24 cellular contexts compared by ENCODE assay signal in the genomic region with DNA sequence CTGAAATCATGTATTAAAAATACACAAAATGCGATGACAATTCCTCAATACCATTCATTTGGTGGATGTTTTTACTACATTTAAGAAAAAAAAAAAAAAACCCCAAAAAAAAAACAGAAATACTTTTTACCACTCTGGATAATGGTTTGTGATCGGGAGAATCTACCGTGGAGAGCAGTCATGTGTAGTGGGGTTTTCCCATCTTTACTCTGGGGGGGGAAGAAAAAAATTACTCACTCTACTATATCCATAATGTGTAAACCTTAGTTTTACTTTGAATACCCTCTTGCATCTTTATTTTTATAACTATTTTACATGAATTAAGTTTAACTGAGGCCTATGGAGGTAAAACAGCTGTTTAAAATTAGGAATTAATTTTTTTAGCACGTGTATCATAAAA.
"Had no signal": no experiment of that assay in that cellular context is flagged by ENCODE, and none has a peak within 500 bp of the region (broad histone marks: within the 10 kb centered on the region; RNA-seq: fewer than 3 reads in every experiment).

No MANE protein-coding gene starts in this region.

- H3K4me1 Mint-ChIP-seq: activated CD4-positive, alpha-beta T cell treated with anti-CD3 and anti-CD28 coated beads, Interleukin-2, amount 10 ng/mL, durations not matched to agents 24 days and 14 days; activated CD8-positive, alpha-beta memory T cell treated with anti-CD3 and anti-CD28 coated beads, Interleukin-2, amount 10 ng/mL, durations not matched to agents 7 days and 5 days; activated naive CD4-positive, alpha-beta T cell treated with anti-CD3 and anti-CD28 coated beads, Interleukin-2, amount 10 ng/mL, durations not matched to agents 7 days and 5 days; activated naive CD8-positive, alpha-beta T cell treated with anti-CD3 and anti-CD28 coated beads, Interleukin-2, amount 10 ng/mL, durations not matched to agents 7 days and 5 days; WTC11 had no signal

- H3K4me3 Mint-ChIP-seq: activated CD4-positive, alpha-beta T cell treated with anti-CD3 and anti-CD28 coated beads, Interleukin-2, amount 10 ng/mL, durations not matched to agents 24 days and 14 days; activated CD8-positive, alpha-beta memory T cell treated with anti-CD3 and anti-CD28 coated beads, Interleukin-2, amount 10 ng/mL, durations not matched to agents 7 days and 5 days; activated naive CD4-positive, alpha-beta T cell treated with anti-CD3 and anti-CD28 coated beads, Interleukin-2, amount 10 ng/mL, durations not matched to agents 7 days and 5 days; activated naive CD8-positive, alpha-beta T cell treated with anti-CD3 and anti-CD28 coated beads, Interleukin-2, amount 10 ng/mL, durations not matched to agents 7 days and 5 days; activated T-cell treated with anti-CD3 and anti-CD28 coated beads, Interleukin-2, amount 50 U/mL, for 24 hours; T-helper 1 cell treated with Interleukin-12 subunit alpha and Interleukin-12 subunit beta and Interleukin-4 antibody, amounts not matched to agents 30 μg/mL and 1 μg/mL, for 36 hours; WTC11 had no signal

- ATAC-seq: activated CD8-positive, alpha-beta memory T cell treated with anti-CD3 and anti-CD28 coated beads, Interleukin-2, amount 10 ng/mL, durations not matched to agents 7 days and 5 days; PC-3; WTC11 had no signal

- H3K27ac Mint-ChIP-seq: activated CD4-positive, alpha-beta T cell treated with anti-CD3 and anti-CD28 coated beads, Interleukin-2, amount 10 ng/mL, durations not matched to agents 24 days and 14 days; activated CD8-positive, alpha-beta memory T cell treated with anti-CD3 and anti-CD28 coated beads, Interleukin-2, amount 10 ng/mL, durations not matched to agents 7 days and 5 days; activated naive CD4-positive, alpha-beta T cell treated with anti-CD3 and anti-CD28 coated beads, Interleukin-2, amount 10 ng/mL, durations not matched to agents 7 days and 5 days; activated naive CD8-positive, alpha-beta T cell treated with anti-CD3 and anti-CD28 coated beads, Interleukin-2, amount 10 ng/mL, durations not matched to agents 7 days and 5 days; activated T-cell treated with anti-CD3 and anti-CD28 coated beads, Interleukin-2, amount 50 U/mL, for 24 hours; activated T-helper 2 cell treated with anti-CD3 and anti-CD28 coated beads, Interferon-gamma antibody, Interleukin-2, Interleukin-4, amounts not matched to agents 10 μg/mL and 5 μg/mL and 100 μg/mL, durations not matched to agents 14 hours and 24 hours and 36 hours; T-helper 1 cell treated with Interleukin-12 subunit alpha and Interleukin-12 subunit beta and Interleukin-4 antibody, amounts not matched to agents 30 μg/mL and 1 μg/mL, for 36 hours; WTC11 had no signal

- H3K27me3 Mint-ChIP-seq: activated CD4-positive, alpha-beta T cell treated with anti-CD3 and anti-CD28 coated beads, Interleukin-2, amount 10 ng/mL, durations not matched to agents 24 days and 14 days; activated CD8-positive, alpha-beta memory T cell treated with anti-CD3 and anti-CD28 coated beads, Interleukin-2, amount 10 ng/mL, durations not matched to agents 7 days and 5 days; activated naive CD4-positive, alpha-beta T cell treated with anti-CD3 and anti-CD28 coated beads, Interleukin-2, amount 10 ng/mL, durations not matched to agents 7 days and 5 days; activated naive CD8-positive, alpha-beta T cell treated with anti-CD3 and anti-CD28 coated beads, Interleukin-2, amount 10 ng/mL, durations not matched to agents 7 days and 5 days; activated T-cell treated with anti-CD3 and anti-CD28 coated beads, Interleukin-2, amount 50 U/mL, for 24 hours had no signal

- DNase-seq: activated CD4-positive, alpha-beta T cell treated with anti-CD3 and anti-CD28 coated beads for 1 hour; activated CD4-positive, alpha-beta T cell treated with anti-CD3 and anti-CD28 coated beads, Interleukin-2, amount 10 ng/mL, durations not matched to agents 24 days and 14 days; activated CD4-positive, alpha-beta T cell treated with anti-CD3 and anti-CD28 coated beads, Interleukin-2, amount 50 U/mL, for 48 hours; activated CD8-positive, alpha-beta memory T cell treated with anti-CD3 and anti-CD28 coated beads, Interleukin-2, amount 10 ng/mL, durations not matched to agents 7 days and 5 days; activated gamma-delta T cell treated with Interleukin-2 at 50 U/mL for 16 hours; activated naive CD4-positive, alpha-beta T cell treated with anti-CD3 and anti-CD28 coated beads, Interleukin-2, amount 10 ng/mL, durations not matched to agents 7 days and 5 days; activated naive CD8-positive, alpha-beta T cell treated with anti-CD3 and anti-CD28 coated beads, Interleukin-2, amount 10 ng/mL, durations not matched to agents 7 days and 5 days; activated T-cell treated with anti-CD3 and anti-CD28 coated beads, Interleukin-2, amount 50 U/mL, for 24 hours; adrenal gland; anterior cingulate cortex; cerebellar nuclear complex; KG1; NCI-H1092 treated with DMSO at 0.1 percent for 48 hours; NCI-H1417 treated with DMSO at 0.1 percent for 48 hours; NCI-H1694; NCI-H2029; NCI-H2107; NCI-H345; NCI-H510A; PC-3; SHP77 treated with DMSO at 0.1 percent for 48 hours had no signal

- H3K9me3 Mint-ChIP-seq: activated CD4-positive, alpha-beta T cell treated with anti-CD3 and anti-CD28 coated beads, Interleukin-2, amount 10 ng/mL, durations not matched to agents 24 days and 14 days; activated naive CD4-positive, alpha-beta T cell treated with anti-CD3 and anti-CD28 coated beads, Interleukin-2, amount 10 ng/mL, durations not matched to agents 7 days and 5 days; activated naive CD8-positive, alpha-beta T cell treated with anti-CD3 and anti-CD28 coated beads, Interleukin-2, amount 10 ng/mL, durations not matched to agents 7 days and 5 days; activated T-cell treated with anti-CD3 and anti-CD28 coated beads, Interleukin-2, amount 50 U/mL, for 24 hours; activated T-helper 2 cell treated with anti-CD3 and anti-CD28 coated beads, Interferon-gamma antibody, Interleukin-2, Interleukin-4, amounts not matched to agents 10 μg/mL and 5 μg/mL and 100 μg/mL, durations not matched to agents 14 hours and 24 hours and 36 hours; T-helper 1 cell treated with Interleukin-12 subunit alpha and Interleukin-12 subunit beta and Interleukin-4 antibody, amounts not matched to agents 30 μg/mL and 1 μg/mL, for 36 hours; WTC11 had no signal
